8 cellular contexts compared by ENCODE assay signal in genomic region chr10:21278491-21279216, GRCh38.
DNase-seq lines count a peak whose midpoint lies in the region; ATAC-seq, FAIRE-seq and TF ChIP-seq lines count a peak whose summit lies in the region.

No MANE protein-coding gene starts in this region.

- peaks cover 8% of the 10 kb centered on the region for H3K9me3 Mint-ChIP-seq in chondrocyte (ENCODE audit: low read depth)

- TF ChIP-seq RAD21 in liver (IDR thresholded peaks at IDR 0.05), result peak; percentile 93 to 98

- FAIRE-seq in GM18507 (lab: Jason Lieb, UNC), result peak; percentile 31

- H3K9ac ChIP-seq in liver (ENCODE audit: low read depth in 1 of 2, low read length in 2 of 2), result no peak overlapping the region

- CTCF ChIA-PET in AG04450 (lab: Charles Lee), result interaction anchor here (0.7 to 3.1 kb wide), 48 partner anchors 8 to 675 kb away, joined by 3 to 32 read pairs (median 4); no protein-coding TSS in a partner anchor

- no peak overlapping the region for H3K27ac ChIP-seq in AG04450 (ENCODE audit: low read depth, low read length)
- H3K27ac ChIP-seq in liver (ENCODE audit: low read depth in 1 of 2, low read length in 2 of 2), result no peak overlapping the region

- H3K36me3 Mint-ChIP-seq in chondrocyte (ENCODE audit: low read depth), result no peaks in the 10 kb centered on the region

- DNase-seq in AG04450 (ENCODE audit: low read depth, low spot score), result peak; percentile 84
- DNase-seq in GM18507 (ENCODE audit: extremely low spot score, insufficient read length, low read depth), result peak; percentile 46
- DNase-seq in NCI-H2227 treated with DMSO at 0.1 percent for 48 hours (lab: John Stamatoyannopoulos, UW), result peak; percentile 57
- peak; percentile 32 for DNase-seq in activated CD4-positive, alpha-beta T cell treated with anti-CD3 and anti-CD28 coated beads for 1 hour
- DNase-seq in chondrocyte (ENCODE audit: low spot score), result peak; percentile 94
- peak; percentile 74 to 81 (median 78) for DNase-seq in stimulated activated CD4-positive, alpha-beta T cell treated with anti-CD3 and anti-CD28 coated beads, TNF-alpha, amount 100 ng/mL, for 48 hours (ENCODE audit: low read depth in 3 of 3)

- POLR2A ChIA-PET in AG04450 (lab: Yijun Ruan, JAX), result interaction anchor here (0.6 to 0.7 kb wide), 3 partner anchors 78 to 294 kb away, joined by 4 to 5 read pairs (median 5); no protein-coding TSS in a partner anchor

- WGBS in liver, result 42% methylated on average over 8 of the region's 8 CpGs

- peak; percentile 89 for ATAC-seq in HG02973 (IDR thresholded peaks at IDR 0.05; ENCODE audit: unreplicated experiment)

- no peak overlapping the region for H3K27ac Mint-ChIP-seq in chondrocyte (ENCODE audit: unreplicated experiment)

- H3K36me3 ChIP-seq in liver (ENCODE audit: control insufficient read depth in 4 of 4, insufficient read depth in 3 of 4, low read depth in 1 of 4, low read length in 3 of 4), result no peaks in the 10 kb centered on the region

- peak; percentile 84 for TF ChIP-seq CTCF in AG04450 (IDR thresholded peaks at IDR 0.05; ENCODE audit: low read depth, low read length)
- peak; percentile 98 for TF ChIP-seq CTCF in chondrocyte (IDR thresholded peaks at IDR 0.05)
- TF ChIP-seq CTCF in liver (IDR thresholded peaks at IDR 0.05; ENCODE audit: low read depth, low read length, missing input control), result peak; percentile 64

- no peak overlapping the region for H3K4me3 ChIP-seq in AG04450 (ENCODE audit: low read depth, low read length)
- no peak overlapping the region for H3K4me3 ChIP-seq in liver (ENCODE audit: low read depth in 1 of 3, low read length in 3 of 3)

- H3K4me3 Mint-ChIP-seq in chondrocyte (ENCODE audit: unreplicated experiment), result no peak overlapping the region

- H3K27me3 ChIP-seq in AG04450 (ENCODE audit: control insufficient read depth, insufficient read depth, low read length) (no peaks in the 10 kb centered on the region), liver (ENCODE audit: control insufficient read depth in 4 of 4, insufficient read depth in 4 of 4, low read length in 3 of 4) (no peaks in the 10 kb centered on the region)

- H3K4me1 ChIP-seq in liver (ENCODE audit: control insufficient read depth in 4 of 4, insufficient read depth in 4 of 4, low read length in 3 of 4), result no peaks in the 10 kb centered on the region

- H3K9me3 ChIP-seq in AG04450 (ENCODE audit: control insufficient read depth, insufficient read depth, low read length), result no peaks in the 10 kb centered on the region
- H3K9me3 ChIP-seq in liver (ENCODE audit: control insufficient read depth in 4 of 4, low read length in 3 of 4), result no peaks in the 10 kb centered on the region

- H3K4me1 Mint-ChIP-seq in chondrocyte (ENCODE audit: low read depth), result peaks cover 10% of the 10 kb centered on the region

- peaks cover 1% of the 10 kb centered on the region for H3K27me3 Mint-ChIP-seq in chondrocyte (ENCODE audit: low read depth)

TF ChIP-seq in liver, 16 proteins besides CTCF, POLR2A, EP300 and RAD21:
- TF ChIP-seq REST (IDR thresholded peaks at IDR 0.05), result no peak
- no peak for TF ChIP-seq RXRA (IDR thresholded peaks at IDR 0.05)
- TF ChIP-seq TAF1 (conservative IDR thresholded peaks at IDR 0.05), result no peak
- TF ChIP-seq YY1 (IDR thresholded peaks at IDR 0.05), result no peak
- no peak for TF ChIP-seq FOXA2 (IDR thresholded peaks at IDR 0.05)
- TF ChIP-seq JUND (IDR thresholded peaks at IDR 0.05), result no peak
- TF ChIP-seq ATF3 (IDR thresholded peaks at IDR 0.05), result no peak
- no peak for TF ChIP-seq EGR1 (IDR thresholded peaks at IDR 0.05; ENCODE audit: low read depth in 2 of 2)
- TF ChIP-seq HNF4G (IDR thresholded peaks at IDR 0.05), result no peak
- no peak for TF ChIP-seq SP1 (IDR thresholded peaks at IDR 0.05)
- no peak for TF ChIP-seq ZBTB33 (IDR thresholded peaks at IDR 0.05)
- no peak for TF ChIP-seq FOXA1 (IDR thresholded peaks at IDR 0.05)
- no peak for TF ChIP-seq MAX (IDR thresholded peaks at IDR 0.05)
- no peak for TF ChIP-seq HNF4A (conservative IDR thresholded peaks at IDR 0.05)
- TF ChIP-seq NR2F2 (IDR thresholded peaks at IDR 0.05), result no peak
- no peak for TF ChIP-seq GABPA (IDR thresholded peaks at IDR 0.05 in 1 of 2, conservative IDR thresholded peaks at IDR 0.05 in 1 of 2)
TF ChIP-seq in liver: peak in this region for 0.

Comparison
In these comparisons a context has a peak if more than half of its experiments do, and no peak if none do; other contexts are left out.
1. DNase-seq: peak in every context shown above with its lines; median percentile 94 in chondrocyte; 84 in AG04450; 78 in stimulated activated CD4-positive, alpha-beta T cell treated with anti-CD3 and anti-CD28 coated beads, TNF-alpha, amount 100 ng/mL, for 48 hours; 57 in NCI-H2227 treated with DMSO at 0.1 percent for 48 hours; 46 in GM18507; 32 in activated CD4-positive, alpha-beta T cell treated with anti-CD3 and anti-CD28 coated beads for 1 hour.